Comparison of ENCODE assay signal across 8 cellular contexts in genomic region chr12:49974231-49974675, GRCh38. TPM values are rescaled to one million over a fixed set of nuclear protein-coding genes. Genes with fewer than 3 reads are reported as not detected.
DNase-seq lines count a peak whose midpoint lies in the region; ATAC-seq, FAIRE-seq and TF ChIP-seq lines count a peak whose summit lies in the region.

No MANE protein-coding gene starts in this region.

- no peaks in the 10 kb centered on the region for H3K36me3 Mint-ChIP-seq in activated CD4-positive, alpha-beta T cell treated with anti-CD3 and anti-CD28 coated beads, Interleukin-2, amount 10 ng/mL, durations not matched to agents 24 days and 14 days (ENCODE audit: low read depth)

- no peak overlapping the region for H2AFZ ChIP-seq in K562 (ENCODE audit: low read depth, low read length)

- no peaks in the 10 kb centered on the region for H3K36me3 ChIP-seq in K562 (ENCODE audit: control insufficient read depth, insufficient read depth, low read length)

- H3K27ac ChIP-seq in K562 (ENCODE audit: extremely low read depth, low read depth, low read length) = no peak overlapping the region

- H3K9me1 ChIP-seq in K562 (ENCODE audit: control insufficient read depth, insufficient read depth, low read length) = no peaks in the 10 kb centered on the region

- peak; percentile 71 to 77 (median 72) for TF ChIP-seq CTCF in K562 (IDR thresholded peaks at IDR 0.05 in 2 of 3, conservative IDR thresholded peaks at IDR 0.05 in 1 of 3; ENCODE audit: insufficient read depth in 2 of 3, low read depth in 1 of 3, low read length in 3 of 3)

- H3K9ac ChIP-seq in K562 (ENCODE audit: insufficient read depth in 1 of 2, low read depth in 2 of 2, low read length in 2 of 2) = no peak overlapping the region; a peak in 1 of 4 replicates

- no peaks in the 10 kb centered on the region for H3K79me2 ChIP-seq in K562 (ENCODE audit: control insufficient read depth, insufficient read depth, low read length)

- no peaks in the 10 kb centered on the region for H3K27me3 Mint-ChIP-seq in activated CD4-positive, alpha-beta T cell treated with anti-CD3 and anti-CD28 coated beads, Interleukin-2, amount 10 ng/mL, durations not matched to agents 24 days and 14 days

- intact Hi-C loops in K562 (cut with micrococcal nuclease) = no loop called here
- intact Hi-C loops in activated CD4-positive, alpha-beta T cell treated with anti-CD3 and anti-CD28 coated beads, Interleukin-2, amount 10 ng/mL, durations not matched to agents 24 days and 14 days (cut with micrococcal nuclease) = no loop called here

- BruUV-seq in K562 (replicated peaks; lab: Mats Ljungman, UMichigan) = no TSS peak

- CTCF ChIA-PET in K562 (lab: Yijun Ruan, JAX; ENCODE audit: low intra/inter-chr PET ratio) = interaction anchor here (0.6 to 1.5 kb wide), 6 partner anchors 81 to 1244 kb away, joined by 3 to 5 read pairs (median 4); no protein-coding TSS in a partner anchor

- peaks cover 18% of the 10 kb centered on the region for H4K20me1 ChIP-seq in K562 (replicated peaks; ENCODE audit: control insufficient read depth, insufficient read depth, low read length)

- no peak for TF ChIP-seq POLR2A in K562 (conservative IDR thresholded peaks at IDR 0.05)

- peaks cover 0 to 31% of the 10 kb centered on the region in 2 experiments; a peak in 2 of 5 replicates for H3K4me1 ChIP-seq in K562 (replicated peaks in 1 of 2; ENCODE audit: control insufficient read depth in 2 of 2, insufficient read depth in 2 of 2, low read length in 2 of 2)

- H3K27me3 ChIP-seq in K562 (ENCODE audit: control insufficient read depth in 2 of 2, insufficient read depth in 2 of 2, low read length in 2 of 2) = peaks cover 21 to 50% of the 10 kb centered on the region in 2 experiments; a peak in 4 of 5 replicates

- H3K4me1 Mint-ChIP-seq in activated CD4-positive, alpha-beta T cell treated with anti-CD3 and anti-CD28 coated beads, Interleukin-2, amount 10 ng/mL, durations not matched to agents 24 days and 14 days = no peaks in the 10 kb centered on the region

- in situ Hi-C loops in K562 (cut with MboI) = loop anchor here (5.0 kb wide), 1 partner anchor 93 kb away; no protein-coding TSS in a partner anchor

- peak; percentile 80 for FAIRE-seq in K562 (lab: Jason Lieb, UNC)

- WGBS in K562 (ENCODE audit: insufficient coverage, low coverage, missing lambda C conversion rate) = 13% methylated on average over 15 of the region's 15 CpGs

- H3K9me3 ChIP-seq in K562 (replicated peaks; ENCODE audit: control insufficient read depth, insufficient read depth, low read depth, low read length) = no peaks in the 10 kb centered on the region

- H3K4me2 ChIP-seq in K562 (ENCODE audit: insufficient read depth, low read length) = no peak overlapping the region

- no peak for TF ChIP-seq EP300 in K562 (IDR thresholded peaks at IDR 0.05; ENCODE audit: low read length)

- TF ChIP-seq RAD21 in K562 (CRISPR knock-in tag; conservative IDR thresholded peaks at IDR 0.05 in 1 of 2, IDR thresholded peaks at IDR 0.05 in 1 of 2) = peak; percentile 58 to 79

- peak; percentile 94 for ATAC-seq in K562
- ATAC-seq in HG02870 (IDR thresholded peaks at IDR 0.05; ENCODE audit: unreplicated experiment) = no peak

- POLR2A ChIA-PET in K562 (lab: Yijun Ruan, JAX) = interaction anchor here (0.6 to 1.0 kb wide), 5 partner anchors 8 to 201 kb away, joined by 3 to 5 read pairs (median 3); no protein-coding TSS in a partner anchor

- peak; percentile 31 for DNase-seq in M059J (ENCODE audit: low read depth)
- DNase-seq in K562 (ENCODE audit: extremely low read depth in 1 of 4, low spot score in 3 of 4) = peak; percentile 60 to 70 (median 64)
- peak; percentile 78 for DNase-seq in inferior parietal cortex (ENCODE audit: extremely low spot score)
- peak; percentile 90 for DNase-seq in superior temporal gyrus (ENCODE audit: extremely low spot score)
- no peak for DNase-seq in activated CD4-positive, alpha-beta T cell treated with anti-CD3 and anti-CD28 coated beads, Interleukin-2, amount 10 ng/mL, durations not matched to agents 24 days and 14 days
- no peak for DNase-seq in NCI-H1417 (lab: John Stamatoyannopoulos, UW)
- DNase-seq in activated CD4-positive, alpha-beta T cell treated with anti-CD3 and anti-CD28 coated beads for 1 hour = no peak

- no peak overlapping the region for H3K27ac Mint-ChIP-seq in activated CD4-positive, alpha-beta T cell treated with anti-CD3 and anti-CD28 coated beads, Interleukin-2, amount 10 ng/mL, durations not matched to agents 24 days and 14 days

- no peaks in the 10 kb centered on the region for H3K9me3 Mint-ChIP-seq in activated CD4-positive, alpha-beta T cell treated with anti-CD3 and anti-CD28 coated beads, Interleukin-2, amount 10 ng/mL, durations not matched to agents 24 days and 14 days

- H3K4me3 Mint-ChIP-seq in activated CD4-positive, alpha-beta T cell treated with anti-CD3 and anti-CD28 coated beads, Interleukin-2, amount 10 ng/mL, durations not matched to agents 24 days and 14 days = no peak overlapping the region

- no peak overlapping the region for H3K4me3 ChIP-seq in K562

RNA-seq across cellular contexts. Expression of gene AQP6, which starts 1.5 kb away (rescaled TPM):
- not detected in 2 replicates for total RNA-seq in M059J (2014; rRNA removed; shearing (Covaris generic))
- 0.09 and 0.14 TPM in 2 replicates for total RNA-seq in K562 (2011; cell fraction: chromatin; rRNA removed; ENCODE audit: low replicate concordance)
- not detected in 2 replicates for total RNA-seq in K562 (2011; cell fraction: nucleolus; rRNA removed)
- total RNA-seq in K562 (2011; cell fraction: nucleoplasm; rRNA removed) = not detected in 2 replicates
- 0.05 TPM in 1 of 2 replicates, not detected in the other for total RNA-seq in K562 (2014; rRNA removed)
- not detected in 2 replicates for total RNA-seq in K562 (2014; rRNA removed; fragmentation: Illumina TruSeq; extraction: Trizol)
- total RNA-seq in K562 (2015; rRNA removed; fragmentation: Illumina TruSeq; extraction: Trizol) = not detected in 2 replicates
- not detected in 2 replicates for total RNA-seq in K562 (2021)
- not detected in 2 replicates for polyA plus RNA-seq in K562 (2011; rRNA removed)
- polyA plus RNA-seq in K562 (2011; cell fraction: cytosol; rRNA removed) = 0.01 TPM in 1 of 2 replicates, not detected in the other
- 0.17 TPM in 1 of 2 replicates, not detected in the other for polyA plus RNA-seq in K562 (2011; cell fraction: nucleus; rRNA removed)
- polyA plus RNA-seq in K562 (2012) = 0.04 TPM in 1 of 2 replicates, not detected in the other
- not detected in 2 replicates for polyA plus RNA-seq in K562 (2014; fragmentation: Illumina TruSeq; extraction: Trizol)
- polyA plus RNA-seq in K562 (2014; fragmentation: Nextera tagmentation; extraction: Ambion mirVana) = not detected
- polyA plus RNA-seq in K562 (2014; rRNA removed) = 0.12 TPM in 1 of 2 replicates, not detected in the other
- not detected in 2 replicates for polyA minus RNA-seq in K562 (2011; rRNA and poly(A)+ RNA removed)
- polyA minus RNA-seq in K562 (2011; cell fraction: cytosol; rRNA and poly(A)+ RNA removed) = not detected in 2 replicates
- not detected in 2 replicates for polyA minus RNA-seq in K562 (2011; cell fraction: nucleus; rRNA and poly(A)+ RNA removed)
- total RNA-seq in activated CD4-positive, alpha-beta T cell treated with anti-CD3 and anti-CD28 coated beads, Interleukin-2, amount 10 ng/mL, durations not matched to agents 24 days and 14 days = not detected in 2 replicates

RNA-seq across cellular contexts. Expression of gene AQP5, which starts 12.6 kb away (rescaled TPM):
- 0.25 and 0.27 TPM in 2 replicates for total RNA-seq in M059J (2014; rRNA removed; shearing (Covaris generic))
- total RNA-seq in K562 (2011; cell fraction: chromatin; rRNA removed; ENCODE audit: low replicate concordance) = not detected in 2 replicates
- not detected in 2 replicates for total RNA-seq in K562 (2011; cell fraction: nucleolus; rRNA removed)
- total RNA-seq in K562 (2011; cell fraction: nucleoplasm; rRNA removed) = not detected in 2 replicates
- total RNA-seq in K562 (2014; rRNA removed) = not detected in 2 replicates
- not detected in 2 replicates for total RNA-seq in K562 (2014; rRNA removed; fragmentation: Illumina TruSeq; extraction: Trizol)
- total RNA-seq in K562 (2015; rRNA removed; fragmentation: Illumina TruSeq; extraction: Trizol) = not detected in 2 replicates
- total RNA-seq in K562 (2021) = not detected in 2 replicates
- not detected in 2 replicates for polyA plus RNA-seq in K562 (2011; rRNA removed)
- polyA plus RNA-seq in K562 (2011; cell fraction: cytosol; rRNA removed) = not detected in 2 replicates
- polyA plus RNA-seq in K562 (2011; cell fraction: nucleus; rRNA removed) = not detected in 2 replicates
- polyA plus RNA-seq in K562 (2012) = not detected in 2 replicates
- not detected in 2 replicates for polyA plus RNA-seq in K562 (2014; fragmentation: Illumina TruSeq; extraction: Trizol)
- polyA plus RNA-seq in K562 (2014; fragmentation: Nextera tagmentation; extraction: Ambion mirVana) = not detected
- polyA plus RNA-seq in K562 (2014; rRNA removed) = not detected in 2 replicates
- not detected in 2 replicates for polyA minus RNA-seq in K562 (2011; rRNA and poly(A)+ RNA removed)
- polyA minus RNA-seq in K562 (2011; cell fraction: cytosol; rRNA and poly(A)+ RNA removed) = not detected in 2 replicates
- not detected in 2 replicates for polyA minus RNA-seq in K562 (2011; cell fraction: nucleus; rRNA and poly(A)+ RNA removed)
- not detected in 2 replicates for total RNA-seq in activated CD4-positive, alpha-beta T cell treated with anti-CD3 and anti-CD28 coated beads, Interleukin-2, amount 10 ng/mL, durations not matched to agents 24 days and 14 days

RNA-seq across cellular contexts. Expression of gene AQP2, which starts 23.7 kb away (rescaled TPM):
- total RNA-seq in M059J (2014; rRNA removed; shearing (Covaris generic)) = not detected in 2 replicates
- not detected in 2 replicates for total RNA-seq in K562 (2011; cell fraction: chromatin; rRNA removed; ENCODE audit: low replicate concordance)
- not detected in 2 replicates for total RNA-seq in K562 (2011; cell fraction: nucleolus; rRNA removed)
- total RNA-seq in K562 (2011; cell fraction: nucleoplasm; rRNA removed) = not detected in 2 replicates
- total RNA-seq in K562 (2014; rRNA removed) = not detected in 2 replicates
- not detected in 2 replicates for total RNA-seq in K562 (2014; rRNA removed; fragmentation: Illumina TruSeq; extraction: Trizol)
- not detected in 2 replicates for total RNA-seq in K562 (2015; rRNA removed; fragmentation: Illumina TruSeq; extraction: Trizol)
- not detected in 2 replicates for total RNA-seq in K562 (2021)
- not detected in 2 replicates for polyA plus RNA-seq in K562 (2011; rRNA removed)
- not detected in 2 replicates for polyA plus RNA-seq in K562 (2011; cell fraction: cytosol; rRNA removed)
- polyA plus RNA-seq in K562 (2011; cell fraction: nucleus; rRNA removed) = not detected in 2 replicates
- polyA plus RNA-seq in K562 (2012) = not detected in 2 replicates
- not detected in 2 replicates for polyA plus RNA-seq in K562 (2014; fragmentation: Illumina TruSeq; extraction: Trizol)
- not detected for polyA plus RNA-seq in K562 (2014; fragmentation: Nextera tagmentation; extraction: Ambion mirVana)
- polyA plus RNA-seq in K562 (2014; rRNA removed) = not detected in 2 replicates
- polyA minus RNA-seq in K562 (2011; rRNA and poly(A)+ RNA removed) = not detected in 2 replicates
- polyA minus RNA-seq in K562 (2011; cell fraction: cytosol; rRNA and poly(A)+ RNA removed) = not detected in 2 replicates
- not detected in 2 replicates for polyA minus RNA-seq in K562 (2011; cell fraction: nucleus; rRNA and poly(A)+ RNA removed)
- not detected in 2 replicates for total RNA-seq in activated CD4-positive, alpha-beta T cell treated with anti-CD3 and anti-CD28 coated beads, Interleukin-2, amount 10 ng/mL, durations not matched to agents 24 days and 14 days

RNA-seq across cellular contexts. Expression of gene RACGAP1, which starts 51.0 kb away (rescaled TPM):
- total RNA-seq in M059J (2014; rRNA removed; shearing (Covaris generic)) = 113 and 137 TPM in 2 replicates
- 76.8 and 166 TPM in 2 replicates for total RNA-seq in K562 (2011; cell fraction: chromatin; rRNA removed; ENCODE audit: low replicate concordance)
- total RNA-seq in K562 (2011; cell fraction: nucleolus; rRNA removed) = 53.0 and 66.8 TPM in 2 replicates
- total RNA-seq in K562 (2011; cell fraction: nucleoplasm; rRNA removed) = 66.9 and 71.0 TPM in 2 replicates
- total RNA-seq in K562 (2014; rRNA removed) (56.7 and 57.3 TPM in 2 replicates), K562 (2014; rRNA removed; fragmentation: Illumina TruSeq; extraction: Trizol) (85.1 and 93.6 TPM in 2 replicates), K562 (2015; rRNA removed; fragmentation: Illumina TruSeq; extraction: Trizol) (66.2 and 69.9 TPM in 2 replicates), K562 (2021) (86.2 and 88.6 TPM in 2 replicates)
- polyA plus RNA-seq in K562 (2011; rRNA removed) (78.6 and 92.9 TPM in 2 replicates), K562 (2014; fragmentation: Illumina TruSeq; extraction: Trizol) (79.7 and 80.0 TPM in 2 replicates), K562 (2014; fragmentation: Nextera tagmentation; extraction: Ambion mirVana) (10 to 100 TPM; 56.4 to 71.8 TPM), K562 (2014; rRNA removed) (60.4 and 65.3 TPM in 2 replicates)
- 36.1 and 60.3 TPM in 2 replicates for polyA plus RNA-seq in K562 (2011; cell fraction: cytosol; rRNA removed)
- polyA plus RNA-seq in K562 (2011; cell fraction: nucleus; rRNA removed) = 75.1 and 97.6 TPM in 2 replicates
- polyA plus RNA-seq in K562 (2012) = 51.9 and 71.6 TPM in 2 replicates
- polyA minus RNA-seq in K562 (2011; rRNA and poly(A)+ RNA removed) = 172 and 188 TPM in 2 replicates
- polyA minus RNA-seq in K562 (2011; cell fraction: cytosol; rRNA and poly(A)+ RNA removed) = 49.3 and 53.4 TPM in 2 replicates
- 31.1 and 63.0 TPM in 2 replicates for polyA minus RNA-seq in K562 (2011; cell fraction: nucleus; rRNA and poly(A)+ RNA removed)
- 71.2 and 71.6 TPM in 2 replicates for total RNA-seq in activated CD4-positive, alpha-beta T cell treated with anti-CD3 and anti-CD28 coated beads, Interleukin-2, amount 10 ng/mL, durations not matched to agents 24 days and 14 days

Comparison
In these comparisons a context has a peak if more than half of its experiments do, and no peak if none do; other contexts are left out.
1. DNase-seq: peak in M059J (single experiment), K562 (4 of 4), inferior parietal cortex (single experiment) and superior temporal gyrus (single experiment); none in activated CD4-positive, alpha-beta T cell treated with anti-CD3 and anti-CD28 coated beads, Interleukin-2, amount 10 ng/mL, durations not matched to agents 24 days and 14 days (single experiment), NCI-H1417 (0 of 3) and activated CD4-positive, alpha-beta T cell treated with anti-CD3 and anti-CD28 coated beads for 1 hour (single experiment).